In the genomic region with DNA sequence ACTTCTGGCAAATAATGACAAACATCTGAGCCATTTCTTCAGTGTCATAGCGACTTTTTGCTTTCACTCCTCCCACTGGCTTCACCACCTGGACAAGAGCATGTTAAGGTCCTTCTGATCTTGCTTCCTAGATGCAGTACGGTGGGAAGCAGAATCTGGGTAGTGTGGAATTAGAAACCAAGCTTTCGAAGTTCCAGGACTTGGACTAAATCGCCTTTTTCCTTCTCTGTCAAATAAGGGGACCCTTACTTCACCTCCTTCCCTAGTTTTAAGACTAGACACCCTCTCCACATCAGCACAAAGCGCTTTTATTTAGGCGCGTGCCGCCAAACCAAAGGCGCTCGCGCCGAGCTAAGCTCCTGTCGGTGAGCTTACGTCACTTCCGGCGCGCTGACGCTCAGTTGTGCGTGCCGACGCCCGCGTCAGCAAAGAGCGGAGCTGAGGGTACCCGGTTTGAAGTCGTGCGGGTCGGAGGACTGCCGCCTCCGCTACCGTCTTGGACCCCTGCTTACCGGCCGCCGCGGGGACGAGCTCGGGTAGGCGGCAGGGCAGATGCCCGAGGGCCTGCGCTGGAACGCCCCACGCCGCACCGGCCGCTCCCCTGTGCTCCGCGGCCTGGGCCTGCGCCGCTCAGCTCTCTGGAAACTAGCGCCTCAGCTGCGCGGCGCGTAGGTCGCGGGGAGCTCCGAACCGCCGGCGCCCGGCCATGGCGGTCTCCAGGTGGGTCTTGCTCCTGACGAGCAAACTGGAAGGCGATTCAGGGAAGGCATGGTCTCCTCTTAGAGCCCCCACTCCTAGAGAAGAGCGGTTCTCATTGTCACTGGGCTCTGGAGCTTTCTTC, we compare ENCODE assay signal across 8 cellular contexts. TPM values are rescaled to one million over a fixed set of nuclear protein-coding genes. Genes with fewer than 3 reads are reported as not detected.
DNase-seq lines count a peak whose midpoint lies in the region; ATAC-seq and TF ChIP-seq lines count a peak whose summit lies in the region.

A gene (plus strand): TSS at position 400 of the 841 bp plus-strand sequence. CDS start 307 bp downstream, at position 707.

- peaks cover 4% of the 10 kb centered on the region for H3K27me3 Mint-ChIP-seq in activated T-helper 17 cell treated with anti-CD3 and anti-CD28 coated beads, Interleukin-2, amount 50 U/mL, for 72 hours
- H3K27me3 Mint-ChIP-seq in naive thymus-derived CD8-positive, alpha-beta T cell = peaks cover 1 to 10% (median 4%) of the 10 kb centered on the region in 5 donors

- no peak for TF ChIP-seq CTCF in fibroblast of mammary gland (conservative IDR thresholded peaks at IDR 0.05; ENCODE audit: control insufficient read depth, insufficient read depth, low read depth, low read length)

- peaks cover 16% of the 10 kb centered on the region for H3K4me1 Mint-ChIP-seq in activated T-helper 17 cell treated with anti-CD3 and anti-CD28 coated beads, Interleukin-2, amount 50 U/mL, for 72 hours
- peaks cover 18 to 48% (median 41%) of the 10 kb centered on the region in 4 donors for H3K4me1 Mint-ChIP-seq in naive thymus-derived CD8-positive, alpha-beta T cell

- peak within 1 kb of the TSS; percentile 98 for H3K4me3 Mint-ChIP-seq in activated T-helper 17 cell treated with anti-CD3 and anti-CD28 coated beads, Interleukin-2, amount 50 U/mL, for 72 hours
- H3K4me3 Mint-ChIP-seq in naive thymus-derived CD8-positive, alpha-beta T cell = peak within 1 kb of the TSS; percentile 88 to 100 (median 94)

- peak; percentile 98 for ATAC-seq in GM21723 (IDR thresholded peaks at IDR 0.05; ENCODE audit: unreplicated experiment)
- ATAC-seq in activated T-helper 17 cell treated with anti-CD3 and anti-CD28 coated beads, Interleukin-2, amount 50 U/mL, for 72 hours (replicated peaks) = peak; percentile 98
- ATAC-seq in naive thymus-derived CD8-positive, alpha-beta T cell = peak; percentile 93

- H3K9me3 Mint-ChIP-seq in activated T-helper 17 cell treated with anti-CD3 and anti-CD28 coated beads, Interleukin-2, amount 50 U/mL, for 72 hours = no peaks in the 10 kb centered on the region
- peaks cover 0 to 4% (median 0%) of the 10 kb centered on the region in 9 donors for H3K9me3 Mint-ChIP-seq in naive thymus-derived CD8-positive, alpha-beta T cell

- POLR2A ChIA-PET in naive thymus-derived CD8-positive, alpha-beta T cell (lab: Charles Lee) = interaction anchor here (1.1 to 2.8 kb wide), 12 partner anchors 11 to 925 kb away, joined by 3 to 51 read pairs (median 5); a partner anchor contains a TSS

- peaks cover 43% of the 10 kb centered on the region for H3K36me3 Mint-ChIP-seq in activated T-helper 17 cell treated with anti-CD3 and anti-CD28 coated beads, Interleukin-2, amount 50 U/mL, for 72 hours (ENCODE audit: low read depth)
- peaks cover 4 to 17% (median 4%) of the 10 kb centered on the region in 3 donors for H3K36me3 Mint-ChIP-seq in naive thymus-derived CD8-positive, alpha-beta T cell

- H3K27ac Mint-ChIP-seq in activated T-helper 17 cell treated with anti-CD3 and anti-CD28 coated beads, Interleukin-2, amount 50 U/mL, for 72 hours = peak within 1 kb of the TSS; percentile 99
- peak within 1 kb of the TSS; percentile 95 to 100 (median 98) for H3K27ac Mint-ChIP-seq in naive thymus-derived CD8-positive, alpha-beta T cell

- DNase-seq in DMS79 treated with DMSO at 0.1 percent for 48 hours (lab: John Stamatoyannopoulos, UW) (peak; percentile 53), KG1 (lab: John Stamatoyannopoulos, UW) (peak; percentile 86), RPMI7951 (ENCODE audit: low read depth) (peak; percentile 87), fibroblast of mammary gland (ENCODE audit: low read depth) (peak; percentile 92)
- peak; percentile 85 to 96 (median 90) for DNase-seq in naive thymus-derived CD8-positive, alpha-beta T cell
- DNase-seq in stimulated activated naive CD4-positive, alpha-beta T cell treated with Interleukin-2 at 50 U/mL for 16 hours (lab: John Stamatoyannopoulos, UW) = peak; percentile 90

- H3K4me3 ChIP-seq in fibroblast of mammary gland (ENCODE audit: control insufficient read depth, low read depth, low read length) = peak within 1 kb of the TSS; percentile 81

RNA-seq across cellular contexts. Expression of the gene that starts here (rescaled TPM):
- total RNA-seq in RPMI7951 (2014; rRNA removed; shearing (Covaris generic)) = 19.0 TPM in 2 replicates
- total RNA-seq in activated T-helper 17 cell treated with anti-CD3 and anti-CD28 coated beads, Interleukin-2, amount 50 U/mL, for 72 hours = 100 to 1,000 TPM in 1 of 2 donors, 10 to 100 TPM in 1; 49.1 to 122 TPM
- total RNA-seq in naive thymus-derived CD8-positive, alpha-beta T cell = 10 to 100 TPM; 81.6 to 82.7 TPM
- 1 to 10 TPM; 7.9 to 9.1 (median 8.6) TPM for polyA plus RNA-seq in naive thymus-derived CD8-positive, alpha-beta T cell

Comparison
In these comparisons a context has a peak if more than half of its experiments do, and no peak if none do; other contexts are left out.
1. Peak in every context shown above with its lines: DNase-seq, ATAC-seq and H3K4me3 ChIP-seq.